ENCODE assay signal across 8 cellular contexts in genomic region chr11:58654079-58654907, GRCh38. TPM values are rescaled to one million over a fixed set of nuclear protein-coding genes. Genes with fewer than 3 reads are reported as not detected.
A peak's percentile ranks its signal among the peaks of the same experiment; 100 is the strongest.
DNase-seq lines count a peak whose midpoint lies in the region; ATAC-seq and TF ChIP-seq lines count a peak whose summit lies in the region.

No MANE protein-coding gene starts in this region.

- H3K79me2 ChIP-seq in Loucy (ENCODE audit: insufficient read depth, low read length): no peaks in the 10 kb centered on the region

- no peak overlapping the region for H3K4me2 ChIP-seq in Loucy (ENCODE audit: low read depth, low read length, poor library complexity, severe bottlenecking)

- no peak for TF ChIP-seq POLR2A in vagina (IDR thresholded peaks at IDR 0.05)

- H3K4me1 ChIP-seq in HAP-1 (no peaks in the 10 kb centered on the region), Loucy (ENCODE audit: insufficient read depth, low read length, poor library complexity, severe bottlenecking) (peaks cover 6% of the 10 kb centered on the region), psoas muscle (no peaks in the 10 kb centered on the region), vagina (no peaks in the 10 kb centered on the region)

- H3K36me3 ChIP-seq in HAP-1 (replicated peaks) (no peaks in the 10 kb centered on the region), Loucy (ENCODE audit: insufficient read depth, low read length) (no peaks in the 10 kb centered on the region), psoas muscle (ENCODE audit: insufficient read depth in 1 of 2, low read depth in 1 of 2) (no peaks in the 10 kb centered on the region), vagina (no peaks in the 10 kb centered on the region)

- in situ Hi-C loops in HAP-1 (cut with MboI; ENCODE audit: low sequenced_read_pairs): no loop called here

- no peaks in the 10 kb centered on the region for H3K9me3 ChIP-seq in HAP-1
- no peaks in the 10 kb centered on the region for H3K9me3 ChIP-seq in Loucy (ENCODE audit: insufficient read depth, low read depth, low read length)
- no peaks in the 10 kb centered on the region for H3K9me3 ChIP-seq in psoas muscle
- H3K9me3 ChIP-seq in vagina: no peaks in the 10 kb centered on the region

- peak; percentile 81 to 94 (median 92) for ATAC-seq in psoas muscle

- peak overlapping the region; percentile 48 for H2AFZ ChIP-seq in Loucy (ENCODE audit: low read length)

- peaks cover 15% of the 10 kb centered on the region for H3K4me1 Mint-ChIP-seq in activated naive CD8-positive, alpha-beta T cell (ENCODE audit: low read depth)

- H3K4me3 ChIP-seq in HAP-1: no peak overlapping the region
- H3K4me3 ChIP-seq in Loucy (ENCODE audit: low read length, poor library complexity, severe bottlenecking): no peak overlapping the region
- H3K4me3 ChIP-seq in psoas muscle: no peak overlapping the region
- no peak overlapping the region for H3K4me3 ChIP-seq in vagina

- WGBS in psoas muscle, 3 donors: 26 to 29% (median 28%) methylated on average over 12 of the region's 12 CpGs

- no peak overlapping the region for H3K4me3 Mint-ChIP-seq in activated naive CD8-positive, alpha-beta T cell

- no peak overlapping the region for H3K27ac ChIP-seq in psoas muscle
- H3K27ac ChIP-seq in vagina: no peak overlapping the region

- H3K27me3 ChIP-seq in HAP-1 (ENCODE audit: low read depth): no peaks in the 10 kb centered on the region
- H3K27me3 ChIP-seq in Loucy (ENCODE audit: insufficient read depth, low read length, poor library complexity, severe bottlenecking): no peaks in the 10 kb centered on the region
- H3K27me3 ChIP-seq in psoas muscle (ENCODE audit: insufficient read depth in 3 of 3, low read length in 2 of 3): no peaks in the 10 kb centered on the region
- no peaks in the 10 kb centered on the region for H3K27me3 ChIP-seq in vagina

- no peaks in the 10 kb centered on the region for H3K9me2 ChIP-seq in Loucy (replicated peaks; ENCODE audit: low read depth, low read length)

- TF ChIP-seq CTCF in GM12801 (IDR thresholded peaks at IDR 0.05; ENCODE audit: extremely low read depth, insufficient read length) (peak; percentile 70), Loucy (conservative IDR thresholded peaks at IDR 0.05; ENCODE audit: low read length) (peak; percentile 97), psoas muscle (IDR thresholded peaks at IDR 0.05) (peak; percentile 81), vagina (IDR thresholded peaks at IDR 0.05) (peak; percentile 54 to 65 (median 58))

- no peaks in the 10 kb centered on the region for H3K27me3 Mint-ChIP-seq in activated naive CD8-positive, alpha-beta T cell

- no peaks in the 10 kb centered on the region for H3F3A ChIP-seq in Loucy (ENCODE audit: low read depth)

- H3K27ac Mint-ChIP-seq in activated naive CD8-positive, alpha-beta T cell: peak overlapping the region; percentile 67

- no peaks in the 10 kb centered on the region for H3K36me3 Mint-ChIP-seq in activated naive CD8-positive, alpha-beta T cell

- H4K20me1 ChIP-seq in Loucy (ENCODE audit: insufficient read depth, low read length, poor library complexity, severe bottlenecking): no peaks in the 10 kb centered on the region

- DNase-seq in HAP-1 (ENCODE audit: low spot score in 2 of 2): peak; percentile 55 to 83
- peak; percentile 59 for DNase-seq in SKM-1 (lab: John Stamatoyannopoulos, UW; ENCODE audit: unreplicated experiment)
- DNase-seq in cardiac septum (ENCODE audit: low spot score): peak; percentile 82
- peak; percentile 74 to 82 for DNase-seq in psoas muscle
- DNase-seq in vagina (ENCODE audit: extremely low spot score in 2 of 2): no peak

- intact Hi-C loops in cardiac septum (cut with DNase I): no loop called here
- intact Hi-C loops in psoas muscle (cut with DNase I): loop anchor here (10.0 kb wide), 1 partner anchor 481 kb away; no protein-coding TSS in a partner anchor
- intact Hi-C loops in vagina (cut with DNase I): loop anchor here (10.0 kb wide), 1 partner anchor 501 kb away; no protein-coding TSS in a partner anchor

- no peak overlapping the region for H3K9ac ChIP-seq in Loucy (ENCODE audit: low read depth, low read length, poor library complexity, severe bottlenecking)

- peaks cover 3% of the 10 kb centered on the region for H3K9me3 Mint-ChIP-seq in activated naive CD8-positive, alpha-beta T cell (ENCODE audit: low read depth)

RNA-seq across cellular contexts. Expression of gene CNTF, which starts 31.8 kb away (rescaled TPM):
- total RNA-seq in cardiac septum: 1.3 TPM
- 1 to 10 TPM; 1.1 to 5.7 (median 3.8) TPM for total RNA-seq in psoas muscle
- polyA plus RNA-seq in psoas muscle: 10 to 100 TPM in 1 of 3 donors, 1 to 10 TPM in 2; 1.3 to 21.2 (median 1.9) TPM
- not detected for total RNA-seq in vagina

Comparison
In these comparisons a context has a peak if more than half of its experiments do, and no peak if none do; other contexts are left out.
1. DNase-seq: peak in HAP-1 (2 of 2), SKM-1 (single experiment), cardiac septum (single experiment) and psoas muscle (2 of 2); none in vagina (0 of 2).
2. Peak in every context shown above with its lines, with median percentiles within 50 percentile points of each other: CTCF ChIP-seq.